Comparison of ENCODE assay signal across 28 cellular contexts in genomic region chr22:43462701-43463100, GRCh38.
"Had no signal": no experiment of that assay in that cellular context is flagged by ENCODE, and none has a peak within 500 bp of the region (broad histone marks: within the 10 kb centered on the region; RNA-seq: fewer than 3 reads in every experiment).

No MANE protein-coding gene starts in this region.

- H3K36me3 ChIP-seq: stomach, suprapubic skin, thoracic aorta, thyroid gland, tibial artery, tibial nerve, transverse colon, upper lobe of left lung, upper lobe of right lung, uterus, vagina had no signal

- H3K27ac Mint-ChIP-seq: stimulated activated effector memory CD8-positive, alpha-beta T cell treated with anti-CD3 and anti-CD28 coated beads, Interleukin-12 subunit alpha, Interleukin-12 subunit beta, amount 100 ng/mL, for 72 hours; stimulated activated memory B cell treated with anti-CD40 and anti-IgM and Interleukin-4, amounts not matched to agents 10 μg/mL and 1 μg/mL and 100 μg/mL, for 72 hours; stimulated activated naive B cell treated with anti-CD40 and anti-IgM and Interleukin-4, amounts not matched to agents 10 μg/mL and 1 μg/mL and 100 μg/mL, for 72 hours; stimulated activated naive CD8-positive, alpha-beta T cell treated with anti-CD3 and anti-CD28 coated beads, Interleukin-15, Interleukin-2, amounts not matched to agents 100 ng/mL and 50 ng/mL, for 24 hours; type B pancreatic cell had no signal

- H3K4me1 Mint-ChIP-seq: stimulated activated effector memory CD8-positive, alpha-beta T cell treated with anti-CD3 and anti-CD28 coated beads, Interleukin-12 subunit alpha, Interleukin-12 subunit beta, amount 100 ng/mL, for 72 hours; stimulated activated memory B cell treated with anti-CD40 and anti-IgM and Interleukin-4, amounts not matched to agents 10 μg/mL and 1 μg/mL and 100 μg/mL, for 72 hours; stimulated activated naive B cell treated with anti-CD40 and anti-IgM and Interleukin-4, amounts not matched to agents 10 μg/mL and 1 μg/mL and 100 μg/mL, for 72 hours; stimulated activated naive CD8-positive, alpha-beta T cell treated with anti-CD3 and anti-CD28 coated beads, Interleukin-15, amount 100 ng/mL, for 72 hours had no signal

- H3K4me1 ChIP-seq: suprapubic skin, thyroid gland, tibial artery, transverse colon, upper lobe of left lung, upper lobe of right lung, uterus, vagina had no signal

- H3K4me3 ChIP-seq: stomach, suprapubic skin, testis, thoracic aorta, thyroid gland, tibial artery, tibial nerve, transverse colon, upper lobe of left lung, upper lobe of right lung, uterus, vagina had no signal

- DNase-seq: stimulated activated CD4-positive, alpha-beta T cell treated with anti-CD3 and anti-CD28 coated beads, Interleukin-2, amount 100 ng/mL, for 48 hours; stimulated activated CD4-positive, alpha-beta T cell treated with anti-CD3 and anti-CD28 coated beads, Interleukin-4, amount 100 ng/mL, for 1 hour; stimulated activated CD4-positive, alpha-beta T cell treated with anti-CD3 and anti-CD28 coated beads, Interleukin-4, amount 100 ng/mL, for 24 hours; stimulated activated CD4-positive, alpha-beta T cell treated with anti-CD3 and anti-CD28 coated beads, Interleukin-4, amount 100 ng/mL, for 4 hours; stimulated activated CD8-positive, alpha-beta memory T cell treated with anti-CD3 and anti-CD28 coated beads, Interleukin-4, amount 100 ng/mL, for 48 hours; stimulated activated naive B cell treated with anti-CD40 and anti-IgM and Interleukin-4, amounts not matched to agents 10 μg/mL and 1 μg/mL and 100 μg/mL, for 72 hours; stimulated activated naive CD4-positive, alpha-beta T cell; stimulated activated naive CD4-positive, alpha-beta T cell treated with Interleukin-2 at 50 U/mL for 16 hours; stimulated activated naive CD8-positive, alpha-beta T cell treated with anti-CD3 and anti-CD28 coated beads, Interleukin-15, amount 100 ng/mL, for 72 hours; stimulated activated naive CD8-positive, alpha-beta T cell treated with anti-CD3 and anti-CD28 coated beads, Interleukin-15, Interleukin-2, amounts not matched to agents 100 U/mL and 50 U/mL, for 24 hours; stomach; substantia nigra; testis; thyroid gland; tibial artery; transverse colon; trophoblast cell; upper lobe of left lung; upper lobe of right lung; uterus had no signal

- H3K27ac ChIP-seq: stomach, suprapubic skin, testis, thoracic aorta, thyroid gland, tibial artery, tibial nerve, transverse colon, upper lobe of left lung, upper lobe of right lung, uterus, vagina had no signal

- H3K4me3 Mint-ChIP-seq: stimulated activated effector memory CD8-positive, alpha-beta T cell treated with anti-CD3 and anti-CD28 coated beads, Interleukin-12 subunit alpha, Interleukin-12 subunit beta, amount 100 ng/mL, for 72 hours; stimulated activated memory B cell treated with anti-CD40 and anti-IgM and Interleukin-4, amounts not matched to agents 10 μg/mL and 1 μg/mL and 100 μg/mL, for 72 hours; stimulated activated naive B cell treated with anti-CD40 and anti-IgM and Interleukin-4, amounts not matched to agents 10 μg/mL and 1 μg/mL and 100 μg/mL, for 72 hours; stimulated activated naive CD8-positive, alpha-beta T cell treated with anti-CD3 and anti-CD28 coated beads, Interleukin-15, amount 100 ng/mL, for 72 hours; stimulated activated naive CD8-positive, alpha-beta T cell treated with anti-CD3 and anti-CD28 coated beads, Interleukin-15, Interleukin-2, amounts not matched to agents 100 ng/mL and 50 ng/mL, for 24 hours; type B pancreatic cell had no signal

- H3K36me3 Mint-ChIP-seq: stimulated activated effector memory CD8-positive, alpha-beta T cell treated with anti-CD3 and anti-CD28 coated beads, Interleukin-12 subunit alpha, Interleukin-12 subunit beta, amount 100 ng/mL, for 72 hours; type B pancreatic cell had no signal

- H3K9me3 ChIP-seq: suprapubic skin, testis, thyroid gland, transverse colon, upper lobe of right lung, vagina had no signal

- ATAC-seq: stimulated activated effector memory CD8-positive, alpha-beta T cell treated with anti-CD3 and anti-CD28 coated beads, Interleukin-12 subunit alpha, Interleukin-12 subunit beta, amount 100 ng/mL, for 72 hours; stimulated activated memory B cell treated with anti-CD40 and anti-IgM and Interleukin-4, amounts not matched to agents 10 μg/mL and 1 μg/mL and 100 μg/mL, for 72 hours; stimulated activated naive B cell treated with anti-CD40 and anti-IgM and Interleukin-4, amounts not matched to agents 10 μg/mL and 1 μg/mL and 100 μg/mL, for 72 hours; stimulated activated naive CD8-positive, alpha-beta T cell treated with anti-CD3 and anti-CD28 coated beads, Interleukin-15, amount 100 ng/mL, for 72 hours; stimulated activated naive CD8-positive, alpha-beta T cell treated with anti-CD3 and anti-CD28 coated beads, Interleukin-15, Interleukin-2, amounts not matched to agents 100 U/mL and 50 U/mL, for 24 hours; upper lobe of right lung had no signal
